In the genomic region with DNA sequence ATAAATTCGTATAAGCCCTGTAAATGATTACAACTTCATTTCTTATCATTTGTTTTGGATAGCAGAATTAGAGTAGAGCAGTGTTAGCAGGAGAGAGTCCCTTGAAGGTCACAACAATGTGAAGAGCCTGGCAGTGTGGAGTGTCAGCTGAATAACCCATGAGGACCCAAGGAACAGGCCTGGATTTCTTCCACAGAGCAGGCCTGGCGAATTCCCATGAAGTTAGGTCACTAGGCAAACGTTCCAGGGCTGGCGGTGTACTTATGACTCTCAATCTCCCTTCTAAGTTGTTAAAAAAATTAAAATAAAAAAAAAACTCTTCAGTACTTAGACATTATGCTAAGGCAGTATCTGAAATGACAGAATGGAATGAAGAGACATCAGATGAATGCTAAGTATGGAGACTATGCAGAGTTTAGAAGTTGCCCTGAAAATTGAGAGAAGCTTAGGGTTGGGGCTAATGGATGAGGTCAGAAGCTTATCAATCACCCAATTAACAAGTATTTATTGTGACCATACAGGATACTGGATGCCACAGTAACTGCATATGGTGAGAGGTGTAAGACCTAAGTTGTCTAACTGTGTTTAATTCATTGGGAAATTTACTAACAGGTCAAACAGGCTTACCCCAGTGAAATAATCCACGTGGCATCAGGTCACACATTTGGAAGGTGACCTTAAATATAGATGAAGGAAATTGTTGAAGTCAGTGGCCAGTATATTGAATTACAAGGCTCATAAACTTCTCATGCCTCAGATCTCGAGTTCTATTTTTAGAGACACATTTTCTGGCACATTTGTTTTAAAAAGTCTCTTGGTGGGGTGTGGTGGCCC, we compare ENCODE assay signal across 14 cellular contexts.
DNase-seq lines count a peak whose midpoint lies in the region; ATAC-seq lines count a peak whose summit lies in the region.
"Had no signal": no experiment of that assay in that cellular context is flagged by ENCODE, and none has a peak within 500 bp of the region (broad histone marks: within the 10 kb centered on the region; RNA-seq: fewer than 3 reads in every experiment).

No MANE protein-coding gene starts in this region.

- CTCF ChIA-PET in activated CD8-positive, alpha-beta memory T cell treated with anti-CD3 and anti-CD28 coated beads, Interleukin-2, amount 10 ng/mL, durations not matched to agents 7 days and 5 days (lab: Charles Lee), result no interaction called here

- H3K4me1 ChIP-seq in right cardiac atrium (ENCODE audit: control insufficient read depth, insufficient read depth, low read length), result peaks cover 3% of the 10 kb centered on the region
- H3K4me1 ChIP-seq: vagina had no signal

- no peaks in the 10 kb centered on the region for H3K27me3 ChIP-seq in right cardiac atrium (ENCODE audit: control insufficient read depth, insufficient read depth)
- H3K27me3 ChIP-seq: vagina had no signal

- H3K9me3 Mint-ChIP-seq in activated CD8-positive, alpha-beta memory T cell treated with anti-CD3 and anti-CD28 coated beads, Interleukin-2, amount 10 ng/mL, durations not matched to agents 7 days and 5 days (ENCODE audit: low read depth), result no peaks in the 10 kb centered on the region
- H3K9me3 Mint-ChIP-seq: activated T-cell treated with anti-CD3 and anti-CD28 coated beads, Interleukin-2, amount 50 U/mL, for 72 hours had no signal

- H3K27ac Mint-ChIP-seq in activated CD8-positive, alpha-beta memory T cell treated with anti-CD3 and anti-CD28 coated beads, Interleukin-2, amount 10 ng/mL, durations not matched to agents 7 days and 5 days, result no peak overlapping the region
- H3K27ac Mint-ChIP-seq: activated T-cell treated with anti-CD3 and anti-CD28 coated beads, Interleukin-2, amount 50 U/mL, for 72 hours; CD4-positive, CD25-positive, alpha-beta regulatory T cell had no signal

- no peak overlapping the region for H3K4me3 ChIP-seq in right cardiac atrium (ENCODE audit: low read length)
- no peak overlapping the region for H3K4me3 ChIP-seq in skeletal muscle cell (ENCODE audit: low read depth, low read length)
- H3K4me3 ChIP-seq: GM12878, vagina had no signal

- intact Hi-C loops in right cardiac atrium (cut with DNase I), result loop anchor here in 1 of 4 donors (10.0 kb wide), 1 partner anchor 126 kb away; the partner anchor contains the start of gene NRP1

- H3K27ac ChIP-seq in right cardiac atrium (ENCODE audit: low read length), result peak overlapping the region; percentile 45
- H3K27ac ChIP-seq: vagina had no signal

- ATAC-seq in right cardiac atrium (peak; percentile 89 to 96), HG02763 (IDR thresholded peaks at IDR 0.05; ENCODE audit: unreplicated experiment) (no peak)
- ATAC-seq in activated CD8-positive, alpha-beta memory T cell treated with anti-CD3 and anti-CD28 coated beads, Interleukin-2, amount 10 ng/mL, durations not matched to agents 7 days and 5 days, result no peak
- ATAC-seq: activated T-cell treated with anti-CD3 and anti-CD28 coated beads, Interleukin-2, amount 50 U/mL, for 72 hours; GM12878 had no signal

- 48% methylated on average over 6 of the region's 6 CpGs for WGBS in right cardiac atrium

- no peak overlapping the region for H3K4me3 Mint-ChIP-seq in activated CD8-positive, alpha-beta memory T cell treated with anti-CD3 and anti-CD28 coated beads, Interleukin-2, amount 10 ng/mL, durations not matched to agents 7 days and 5 days
- H3K4me3 Mint-ChIP-seq: activated T-cell treated with anti-CD3 and anti-CD28 coated beads, Interleukin-2, amount 50 U/mL, for 72 hours; CD4-positive, CD25-positive, alpha-beta regulatory T cell had no signal

- H3K4me1 Mint-ChIP-seq in activated CD8-positive, alpha-beta memory T cell treated with anti-CD3 and anti-CD28 coated beads, Interleukin-2, amount 10 ng/mL, durations not matched to agents 7 days and 5 days, result no peaks in the 10 kb centered on the region
- H3K4me1 Mint-ChIP-seq: CD4-positive, CD25-positive, alpha-beta regulatory T cell had no signal

- no peaks in the 10 kb centered on the region for H3K36me3 Mint-ChIP-seq in activated CD8-positive, alpha-beta memory T cell treated with anti-CD3 and anti-CD28 coated beads, Interleukin-2, amount 10 ng/mL, durations not matched to agents 7 days and 5 days
- H3K36me3 Mint-ChIP-seq: CD4-positive, CD25-positive, alpha-beta regulatory T cell had no signal

- H3K9me3 ChIP-seq in right cardiac atrium (ENCODE audit: control insufficient read depth, low read length), result no peaks in the 10 kb centered on the region
- H3K9me3 ChIP-seq: vagina had no signal

- no peaks in the 10 kb centered on the region for H3K27me3 Mint-ChIP-seq in activated CD8-positive, alpha-beta memory T cell treated with anti-CD3 and anti-CD28 coated beads, Interleukin-2, amount 10 ng/mL, durations not matched to agents 7 days and 5 days
- H3K27me3 Mint-ChIP-seq: CD4-positive, CD25-positive, alpha-beta regulatory T cell had no signal

- peak; percentile 64 for DNase-seq in ELR (ENCODE audit: low read depth)
- peak; percentile 84 for DNase-seq in astrocyte of the hippocampus (ENCODE audit: low read depth, low spot score)
- peak; percentile 66 to 87 (median 78) for DNase-seq in right cardiac atrium
- DNase-seq in skeletal muscle cell (ENCODE audit: low read depth), result peak; percentile 50
- DNase-seq in effector CD8-positive, alpha-beta T cell (lab: John Stamatoyannopoulos, UW), result no peak
- DNase-seq in activated CD8-positive, alpha-beta memory T cell treated with anti-CD3 and anti-CD28 coated beads, Interleukin-2, amount 10 ng/mL, durations not matched to agents 7 days and 5 days, result no peak
- no peak for DNase-seq in GM19238 (ENCODE audit: insufficient read length, low spot score)
- DNase-seq: activated T-cell treated with anti-CD3 and anti-CD28 coated beads, Interleukin-2, amount 50 U/mL, for 72 hours; CD4-positive, CD25-positive, alpha-beta regulatory T cell; cortex of kidney; NCI-H1694 treated with DMSO at 0.1 percent for 48 hours had no signal

Comparison
In these comparisons a context has a peak if more than half of its experiments do, and no peak if none do; other contexts are left out.
1. DNase-seq: peak in ELR (single experiment), astrocyte of the hippocampus (single experiment), right cardiac atrium (3 of 3) and skeletal muscle cell (single experiment); none in effector CD8-positive, alpha-beta T cell (single experiment), activated CD8-positive, alpha-beta memory T cell treated with anti-CD3 and anti-CD28 coated beads, Interleukin-2, amount 10 ng/mL, durations not matched to agents 7 days and 5 days (single experiment) and GM19238 (single experiment).
2. ATAC-seq: peak in right cardiac atrium (2 of 2); none in HG02763 (single experiment) and activated CD8-positive, alpha-beta memory T cell treated with anti-CD3 and anti-CD28 coated beads, Interleukin-2, amount 10 ng/mL, durations not matched to agents 7 days and 5 days (single experiment).